In the genomic region with DNA sequence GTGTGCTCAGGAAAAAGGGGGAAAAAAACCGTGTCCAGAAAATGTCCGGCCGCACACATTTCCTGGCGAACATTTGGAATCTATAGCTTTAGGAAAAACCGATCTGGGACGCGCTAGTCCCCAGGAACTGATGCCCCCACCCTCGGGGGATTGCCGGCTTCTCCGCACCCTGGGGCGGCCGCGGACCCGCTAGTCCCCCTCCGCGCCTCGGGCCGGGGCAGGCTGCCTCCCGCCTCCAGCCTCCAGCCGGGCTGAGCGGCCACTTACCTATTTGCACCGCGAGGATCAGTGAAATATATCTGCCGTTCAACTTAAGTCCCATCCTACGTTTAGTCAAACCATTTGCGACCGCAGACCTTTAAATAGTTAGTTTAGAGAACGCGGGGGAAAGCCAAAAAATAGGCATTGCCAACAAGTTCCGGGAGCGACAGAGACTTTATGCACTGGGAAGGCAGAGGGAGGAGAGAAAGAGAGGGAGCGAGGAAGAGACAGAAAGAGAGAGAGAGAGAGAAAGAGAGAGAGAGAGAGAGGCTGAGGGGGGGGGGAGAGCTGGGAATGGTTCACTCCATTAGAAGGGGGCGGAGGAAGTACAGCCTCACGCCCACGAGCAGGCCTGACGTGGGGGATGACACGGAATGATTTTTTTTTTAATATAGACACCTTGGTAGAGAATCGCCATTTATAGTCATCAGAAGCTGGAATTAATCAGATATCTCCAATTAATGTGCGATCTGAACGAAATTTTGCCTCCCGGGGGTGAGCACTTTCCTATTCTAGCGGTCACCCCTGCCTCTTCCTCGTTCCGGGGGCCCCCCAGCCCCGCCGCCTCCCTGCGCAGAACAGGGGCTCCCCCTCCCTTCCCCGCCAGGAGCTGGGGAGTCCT, we compare ENCODE assay signal across 9 cellular contexts. TPM values are rescaled to one million over a fixed set of nuclear protein-coding genes. Genes with fewer than 3 reads are reported as not detected.
A peak's percentile ranks its signal among the peaks of the same experiment; 100 is the strongest.
DNase-seq lines count a peak whose midpoint lies in the region; ATAC-seq and TF ChIP-seq lines count a peak whose summit lies in the region.
"Had no signal": no experiment of that assay in that cellular context is flagged by ENCODE, and none has a peak within 500 bp of the region (broad histone marks: within the 10 kb centered on the region; RNA-seq: fewer than 3 reads in every experiment).

A gene with protein sequence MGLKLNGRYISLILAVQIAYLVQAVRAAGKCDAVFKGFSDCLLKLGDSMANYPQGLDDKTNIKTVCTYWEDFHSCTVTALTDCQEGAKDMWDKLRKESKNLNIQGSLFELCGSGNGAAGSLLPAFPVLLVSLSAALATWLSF (minus strand): TSS at position 498 of the 883 bp plus-strand sequence. CDS start 176 bp downstream, at position 322.

- peaks cover 37% of the 10 kb centered on the region for H3K27me3 Mint-ChIP-seq in HFFc6 (ENCODE audit: insufficient read depth)
- peaks cover 81% of the 10 kb centered on the region for H3K27me3 Mint-ChIP-seq in T-helper 2 cell treated with Interferon-gamma antibody and Interleukin-4, amounts not matched to agents 5 μg/mL and 100 μg/mL, for 36 hours (ENCODE audit: low read depth)

- ATAC-seq in Right ventricle myocardium inferior (no peak), GM18519 (IDR thresholded peaks at IDR 0.05; ENCODE audit: low FRiP score, unreplicated experiment) (no peak)

- peaks cover 13% of the 10 kb centered on the region for H3K36me3 Mint-ChIP-seq in HFFc6 (ENCODE audit: low read depth)
- peaks cover 10% of the 10 kb centered on the region for H3K36me3 Mint-ChIP-seq in T-helper 2 cell treated with Interferon-gamma antibody and Interleukin-4, amounts not matched to agents 5 μg/mL and 100 μg/mL, for 36 hours (ENCODE audit: low read depth)

- H3K36me3 ChIP-seq in BJ (ENCODE audit: control insufficient read depth, insufficient read depth, low read length), result no peaks in the 10 kb centered on the region
- H3K36me3 ChIP-seq in rectal smooth muscle tissue (ENCODE audit: control insufficient read depth, insufficient read depth, low read length), result no peaks in the 10 kb centered on the region

- H3K27ac Mint-ChIP-seq in HFFc6, result no peak within 1 kb of the TSS; the same call in 1 of the 2 replicates
- peak within 1 kb of the TSS; percentile 81 for H3K27ac Mint-ChIP-seq in T-helper 2 cell treated with Interferon-gamma antibody and Interleukin-4, amounts not matched to agents 5 μg/mL and 100 μg/mL, for 36 hours

- peaks cover 14% of the 10 kb centered on the region for H3K9me3 Mint-ChIP-seq in HFFc6
- peaks cover 13% of the 10 kb centered on the region for H3K9me3 Mint-ChIP-seq in T-helper 2 cell treated with Interferon-gamma antibody and Interleukin-4, amounts not matched to agents 5 μg/mL and 100 μg/mL, for 36 hours

- DNase-seq in BJ (ENCODE audit: low read depth) (no peak), HFFc6 (no peak), Right ventricle myocardium inferior (ENCODE audit: missing footprints) (no peak), SW480 (ENCODE audit: low spot score) (no peak)
- no peak for DNase-seq in T-helper 2 cell treated with Interferon-gamma antibody and Interleukin-4, amounts not matched to agents 5 μg/mL and 100 μg/mL, for 36 hours (ENCODE audit: low spot score)
- DNase-seq in NK-92 treated with Interleukin-12 subunit alpha and Interleukin-12 subunit beta, amount 100 ng/mL, for 24 hours (lab: John Stamatoyannopoulos, UW), result no peak

- H3K4me1 Mint-ChIP-seq in HFFc6 (ENCODE audit: low read depth), result peaks cover 9% of the 10 kb centered on the region
- H3K4me1 Mint-ChIP-seq in T-helper 2 cell treated with Interferon-gamma antibody and Interleukin-4, amounts not matched to agents 5 μg/mL and 100 μg/mL, for 36 hours (ENCODE audit: low read depth), result peaks cover 29% of the 10 kb centered on the region

- H3K4me3 Mint-ChIP-seq in HFFc6, result peak within 1 kb of the TSS; percentile 76
- H3K4me3 Mint-ChIP-seq in T-helper 2 cell treated with Interferon-gamma antibody and Interleukin-4, amounts not matched to agents 5 μg/mL and 100 μg/mL, for 36 hours, result peak within 1 kb of the TSS; percentile 85

- CTCF ChIA-PET in BJ (lab: Yijun Ruan, JAX), result no interaction called here

- H3K4me3 ChIP-seq in BJ (ENCODE audit: low read depth, low read length) (peak within 1 kb of the TSS; percentile 22), rectal smooth muscle tissue (ENCODE audit: low read length) (peak within 1 kb of the TSS; percentile 29)
- H3K4me3 ChIP-seq: mucosa of descending colon had no signal

- no peak within 1 kb of the TSS for H3K27ac ChIP-seq in rectal smooth muscle tissue (ENCODE audit: low read depth, low read length)

- POLR2A ChIA-PET in BJ (lab: Charles Lee), result no interaction called here

- H3K4me1 ChIP-seq in rectal smooth muscle tissue (ENCODE audit: control insufficient read depth, insufficient read depth, low read length), result peaks cover 2% of the 10 kb centered on the region

- no peak within 1 kb of the TSS for H3K9ac ChIP-seq in rectal smooth muscle tissue (ENCODE audit: low read length)

- intact Hi-C loops in Right ventricle myocardium inferior (cut with DNase I), result no loop called here

- TF ChIP-seq CTCF in BJ (IDR thresholded peaks at IDR 0.05; ENCODE audit: insufficient read depth, low read depth, low read length), result no peak
- no peak for TF ChIP-seq CTCF in HFFc6 (IDR thresholded peaks at IDR 0.05)

- H3K27me3 ChIP-seq in BJ (ENCODE audit: control insufficient read depth, insufficient read depth, low read length) (peaks cover 55% of the 10 kb centered on the region), rectal smooth muscle tissue (ENCODE audit: control insufficient read depth, insufficient read depth, low read length) (peaks cover 56% of the 10 kb centered on the region)

RNA-seq across cellular contexts. Expression of the gene that starts here (rescaled TPM):
- polyA plus RNA-seq in BJ (2011; rRNA removed), result 1.0 and 1.1 TPM in 2 replicates
- polyA minus RNA-seq in BJ (2011; rRNA and poly(A)+ RNA removed), result 0.15 and 0.33 TPM in 2 replicates
- total RNA-seq in HFFc6 (2021; fragmentation: NEBNext Ultra II Directional; extraction: Animal tissue kit (Norgen Biotek cat#: 25700)), result not detected
- total RNA-seq in Right ventricle myocardium inferior, result 14.0 TPM

Comparison
In these comparisons a context has a peak if more than half of its experiments do, and no peak if none do; other contexts are left out.
1. RNA of the gene that starts here (total RNA-seq): 14.0 TPM in Right ventricle myocardium inferior (single experiment); not detected in HFFc6; every median in the first group is over 10 times any median in the second.